Comparison of ENCODE assay signal across 9 cellular contexts in the genomic region with DNA sequence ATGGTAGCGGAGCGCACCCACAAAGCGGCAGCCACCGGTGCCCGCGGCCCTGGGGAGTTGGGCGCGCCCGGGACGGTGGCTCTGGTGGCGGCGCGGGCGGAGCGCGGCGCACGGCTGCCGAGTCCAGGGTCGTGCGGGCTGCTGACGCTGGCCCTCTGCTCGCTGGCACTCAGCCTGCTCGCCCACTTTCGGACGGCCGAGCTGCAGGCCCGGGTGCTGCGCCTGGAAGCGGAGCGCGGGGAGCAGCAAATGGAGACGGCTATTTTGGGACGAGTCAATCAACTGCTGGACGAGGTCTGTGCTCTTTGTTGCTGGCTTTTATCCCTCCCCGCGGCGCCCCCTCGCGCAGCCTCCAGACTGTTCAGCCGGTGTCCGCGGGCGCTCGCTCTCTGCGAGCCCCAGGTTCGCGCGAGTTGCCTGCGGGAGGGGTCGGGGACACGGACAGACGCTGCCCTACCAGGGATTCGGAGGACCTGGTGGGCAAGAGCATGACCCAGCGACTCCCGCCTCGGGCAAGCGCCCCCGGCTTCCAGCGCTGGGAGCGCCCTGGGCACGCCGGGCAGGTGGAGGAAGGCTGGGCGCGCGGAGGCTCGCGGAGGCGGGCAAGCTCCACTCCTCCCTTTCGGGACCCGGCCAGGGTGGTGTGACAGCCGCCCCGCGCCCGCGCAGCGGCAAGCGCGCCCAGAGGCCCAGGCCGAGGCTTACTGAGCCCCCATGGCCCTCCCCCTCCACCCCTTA. TPM values are rescaled to one million over a fixed set of nuclear protein-coding genes. Genes with fewer than 3 reads are reported as not detected.
DNase-seq lines count a peak whose midpoint lies in the region; ATAC-seq and TF ChIP-seq lines count a peak whose summit lies in the region.
"Had no signal": no experiment of that assay in that cellular context is flagged by ENCODE, and none has a peak within 500 bp of the region (broad histone marks: within the 10 kb centered on the region; RNA-seq: fewer than 3 reads in every experiment).

No MANE protein-coding gene starts in this region.

- BruUV-seq in MCF 10A (replicated peaks; lab: Mats Ljungman, UMichigan), result no TSS peak

- H3K4me1 Mint-ChIP-seq in MCF 10A (ENCODE audit: insufficient read depth, unreplicated experiment), result peaks cover 20% of the 10 kb centered on the region

- H3K27me3 ChIP-seq in HUES48 (ENCODE audit: control insufficient read depth, insufficient read depth, low read length) (peaks cover 30% of the 10 kb centered on the region), subcutaneous abdominal adipose tissue (ENCODE audit: control insufficient read depth in 5 of 5, insufficient read depth in 4 of 5, low read length in 5 of 5) (peaks cover 33 to 40% (median 35%) of the 10 kb centered on the region in 5 donors)

- peak; percentile 42 for DNase-seq in MCF 10A (ENCODE audit: unreplicated experiment)
- peak; percentile 73 for DNase-seq in iris pigment epithelial cell (ENCODE audit: low read depth)
- no peak for DNase-seq in GM19240 (ENCODE audit: insufficient read length, low spot score)
- no peak for DNase-seq in T-helper 1 cell

- intact Hi-C loops in MCF 10A (cut with micrococcal nuclease), result loop anchor here (5.0 to 10.0 kb wide), 2 partner anchors 110 to 288 kb away; no protein-coding TSS in a partner anchor

- H3K36me3 Mint-ChIP-seq in MCF 10A (ENCODE audit: insufficient read depth, unreplicated experiment), result no peaks in the 10 kb centered on the region

- H3K27ac Mint-ChIP-seq in MCF 10A (ENCODE audit: low read depth, unreplicated experiment), result no peak overlapping the region

- TF ChIP-seq CTCF in MCF 10A (IDR thresholded peaks at IDR 0.05; ENCODE audit: unreplicated experiment), result no peak

- ATAC-seq in HG03159 (IDR thresholded peaks at IDR 0.05; ENCODE audit: unreplicated experiment) (no peak), HG02840 (IDR thresholded peaks at IDR 0.05; ENCODE audit: low FRiP score, unreplicated experiment) (no peak)
- ATAC-seq: K562 had no signal

- no peaks in the 10 kb centered on the region for H3K27me3 Mint-ChIP-seq in MCF 10A (ENCODE audit: insufficient read depth, unreplicated experiment)

- H3K4me3 ChIP-seq in HUES48 (ENCODE audit: low read depth, low read length) (peak overlapping the region; percentile 76), subcutaneous abdominal adipose tissue (ENCODE audit: low read depth in 1 of 5, low read length in 5 of 5) (peak overlapping the region in 4 of 5 donors; percentile 48 to 57 (median 54))
- H3K4me3 ChIP-seq: K562 had no signal

- H3K27ac ChIP-seq in HUES48 (ENCODE audit: low read depth, low read length), result no peak overlapping the region
- H3K27ac ChIP-seq in subcutaneous abdominal adipose tissue (ENCODE audit: low read depth, low read length), result no peak overlapping the region

- H3K9ac ChIP-seq in HUES48 (ENCODE audit: low read depth, low read length), result peak overlapping the region; percentile 19; the same call in 1 of the 2 replicates
- no peak overlapping the region for H3K9ac ChIP-seq in subcutaneous abdominal adipose tissue (ENCODE audit: low read length in 5 of 5)

- peak overlapping the region; percentile 81 for H3K4me3 Mint-ChIP-seq in MCF 10A (ENCODE audit: unreplicated experiment)

- H3K4me1 ChIP-seq in HUES48 (ENCODE audit: control insufficient read depth, insufficient read depth, low read length), result peaks cover 28% of the 10 kb centered on the region
- H3K4me1 ChIP-seq in subcutaneous abdominal adipose tissue (ENCODE audit: control insufficient read depth in 5 of 5, insufficient read depth in 5 of 5, low read length in 5 of 5), result peaks cover 0 to 20% (median 19%) of the 10 kb centered on the region in 5 donors

- POLR2A ChIA-PET in MCF 10A (lab: Yijun Ruan, JAX), result no interaction called here

- CTCF ChIA-PET in MCF 10A (lab: Yijun Ruan, JAX), result interaction anchor here (0.5 to 2.6 kb wide), 5 partner anchors 9 to 609 kb away, joined by 3 to 10 read pairs (median 3); no protein-coding TSS in a partner anchor

- no peaks in the 10 kb centered on the region for H3K9me3 ChIP-seq in HUES48 (ENCODE audit: control insufficient read depth, insufficient read depth, low read length)
- no peaks in the 10 kb centered on the region for H3K9me3 ChIP-seq in subcutaneous abdominal adipose tissue (ENCODE audit: control insufficient read depth in 5 of 5, low read length in 5 of 5)

- no peaks in the 10 kb centered on the region for H3K9me3 Mint-ChIP-seq in MCF 10A (ENCODE audit: unreplicated experiment)

- H3K36me3 ChIP-seq in HUES48 (ENCODE audit: control insufficient read depth, insufficient read depth, low read length), result no peaks in the 10 kb centered on the region
- no peaks in the 10 kb centered on the region for H3K36me3 ChIP-seq in subcutaneous abdominal adipose tissue (ENCODE audit: control insufficient read depth in 5 of 5, insufficient read depth in 5 of 5, low read length in 5 of 5)

RNA-seq across cellular contexts. Expression of a gene that starts 0.9 kb away (rescaled TPM):
- total RNA-seq in MCF 10A (2022), result 0.22 and 0.47 TPM in 2 replicates
- total RNA-seq: K562 had no signal

Comparison
In these comparisons a context has a peak if more than half of its experiments do, and no peak if none do; other contexts are left out.
1. DNase-seq: peak in MCF 10A (single experiment) and iris pigment epithelial cell (single experiment); none in GM19240 (single experiment) and T-helper 1 cell (0 of 5).